8 cellular contexts compared by ENCODE assay signal in genomic region chr16:89325861-89326471, GRCh38.
DNase-seq lines count a peak whose midpoint lies in the region; ATAC-seq and TF ChIP-seq lines count a peak whose summit lies in the region.

No MANE protein-coding gene starts in this region.

- no peaks in the 10 kb centered on the region for H3K27me3 Mint-ChIP-seq in Calu3 (ENCODE audit: unreplicated experiment)
- H3K27me3 Mint-ChIP-seq in activated CD4-positive, alpha-beta memory T cell treated with anti-CD3 and anti-CD28 coated beads for 36 hours = no peaks in the 10 kb centered on the region

- H3K27me3 ChIP-seq in foreskin keratinocyte = no peaks in the 10 kb centered on the region

- intact Hi-C loops in Calu3 (cut with micrococcal nuclease; ENCODE audit: unreplicated experiment) = no loop called here
- intact Hi-C loops in activated CD4-positive, alpha-beta memory T cell treated with anti-CD3 and anti-CD28 coated beads for 36 hours (cut with micrococcal nuclease) = loop anchor here (2.0 kb wide), 3 partner anchors 35 to 179 kb away; partner anchors contain the start of gene ANKRD11

- BruUV-seq in Calu3 (replicated peaks; lab: Mats Ljungman, UMichigan) = no TSS peak

- TF ChIP-seq CTCF in Calu3 (IDR thresholded peaks at IDR 0.05; ENCODE audit: unreplicated experiment) = no peak
- TF ChIP-seq CTCF in foreskin keratinocyte (conservative IDR thresholded peaks at IDR 0.05) = no peak
- no peak for TF ChIP-seq CTCF in omental fat pad (IDR thresholded peaks at IDR 0.05)

- H3K9me3 Mint-ChIP-seq in Calu3 (ENCODE audit: low read depth, unreplicated experiment) = no peaks in the 10 kb centered on the region
- no peaks in the 10 kb centered on the region for H3K9me3 Mint-ChIP-seq in activated CD4-positive, alpha-beta memory T cell treated with anti-CD3 and anti-CD28 coated beads for 36 hours

- peaks cover 79% of the 10 kb centered on the region for H3K4me1 Mint-ChIP-seq in Calu3 (ENCODE audit: low read depth, unreplicated experiment)
- H3K4me1 Mint-ChIP-seq in activated CD4-positive, alpha-beta memory T cell treated with anti-CD3 and anti-CD28 coated beads for 36 hours (ENCODE audit: low read depth) = peaks cover 87% of the 10 kb centered on the region

- H3K4me3 Mint-ChIP-seq in Calu3 (ENCODE audit: low read depth, unreplicated experiment) = peak overlapping the region; percentile 42
- no peak overlapping the region for H3K4me3 Mint-ChIP-seq in activated CD4-positive, alpha-beta memory T cell treated with anti-CD3 and anti-CD28 coated beads for 36 hours

- ATAC-seq in foreskin keratinocyte (peak; percentile 39), omental fat pad (ENCODE audit: low FRiP score) (peak; percentile 62), GM19467 (IDR thresholded peaks at IDR 0.05; ENCODE audit: unreplicated experiment) (no peak), GM19395 (IDR thresholded peaks at IDR 0.05; ENCODE audit: unreplicated experiment) (no peak)

- H3K27ac Mint-ChIP-seq in Calu3 (ENCODE audit: unreplicated experiment) = peak overlapping the region; percentile 58
- peak overlapping the region; percentile 46 for H3K27ac Mint-ChIP-seq in activated CD4-positive, alpha-beta memory T cell treated with anti-CD3 and anti-CD28 coated beads for 36 hours

- DNase-seq in Calu3 = peak; percentile 43
- DNase-seq in KBM-7 = peak; percentile 80
- DNase-seq in activated CD4-positive, alpha-beta memory T cell treated with anti-CD3 and anti-CD28 coated beads for 36 hours = peak; percentile 48
- DNase-seq in foreskin keratinocyte = peak in 1 of 2 donors; percentile 64
- no peak for DNase-seq in omental fat pad (ENCODE audit: low spot score)
- no peak for DNase-seq in NCI-H774 (lab: John Stamatoyannopoulos, UW)

- in situ Hi-C loops in KBM-7 (cut with MboI; ENCODE audit: low pct_unique_long_range_greater_than_20kb, low sequenced_read_pairs) = no loop called here

- POLR2A ChIA-PET in activated CD4-positive, alpha-beta memory T cell treated with anti-CD3 and anti-CD28 coated beads for 36 hours (lab: Charles Lee) = interaction anchor here (0.6 to 2.1 kb wide), 3 partner anchors 24 to 182 kb away, joined by 3 to 4 read pairs (median 3); partner anchors contain the start of gene SPG7

- CTCF ChIA-PET in Calu3 (lab: Charles Lee) = interaction anchor here (0.6 to 1.0 kb wide), 4 partner anchors 10 to 577 kb away, joined by 3 to 9 read pairs (median 4); no protein-coding TSS in a partner anchor
- CTCF ChIA-PET in activated CD4-positive, alpha-beta memory T cell treated with anti-CD3 and anti-CD28 coated beads for 36 hours (lab: Charles Lee) = interaction anchor here (1.5 kb wide), 1 partner anchor 11 kb away, joined by 3 read pairs; no protein-coding TSS in a partner anchor

- H3K27ac ChIP-seq in foreskin keratinocyte = peak overlapping the region; percentile 29

- H3K36me3 Mint-ChIP-seq in Calu3 (ENCODE audit: insufficient read depth, unreplicated experiment) = peaks cover 65% of the 10 kb centered on the region
- H3K36me3 Mint-ChIP-seq in activated CD4-positive, alpha-beta memory T cell treated with anti-CD3 and anti-CD28 coated beads for 36 hours = peaks cover 16% of the 10 kb centered on the region

- peaks cover 42% of the 10 kb centered on the region for H3K4me1 ChIP-seq in foreskin keratinocyte

Comparison
In these comparisons a context has a peak if more than half of its experiments do, and no peak if none do; other contexts are left out.
1. DNase-seq: peak in Calu3 (single experiment), KBM-7 (single experiment) and activated CD4-positive, alpha-beta memory T cell treated with anti-CD3 and anti-CD28 coated beads for 36 hours (single experiment); none in omental fat pad (single experiment) and NCI-H774 (single experiment).
2. ATAC-seq: peak in foreskin keratinocyte (single experiment) and omental fat pad (single experiment); none in GM19467 (single experiment) and GM19395 (single experiment).